ENCODE assay signal across 8 cellular contexts in the genomic region with DNA sequence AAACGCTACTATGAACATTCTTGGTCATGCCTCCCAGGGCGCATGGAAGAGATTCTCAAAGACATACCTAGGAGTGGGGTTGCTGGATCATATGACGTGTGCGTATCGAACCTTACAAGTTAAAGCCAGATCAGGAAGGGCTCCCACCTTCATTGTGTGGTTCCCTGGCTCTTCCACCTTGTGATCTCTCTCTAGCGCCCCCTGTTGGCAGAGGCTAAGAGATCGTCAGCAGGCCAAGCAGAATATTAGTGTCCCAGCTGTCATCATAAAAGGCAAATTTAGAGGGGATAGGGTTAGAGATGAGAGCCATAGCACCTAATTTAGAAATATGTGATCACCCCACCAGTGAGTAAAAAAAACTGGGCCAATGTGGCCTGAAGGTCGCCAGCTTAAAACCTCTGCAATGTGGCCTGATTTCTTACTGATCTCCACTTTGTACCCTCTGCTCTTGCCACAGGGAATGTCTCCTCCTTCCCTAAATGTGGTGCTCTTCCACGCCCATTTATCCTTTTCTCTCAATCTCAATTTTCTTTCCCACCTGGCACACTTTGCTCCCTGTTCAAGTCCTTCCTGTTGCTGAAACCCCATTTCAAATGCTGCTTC.
DNase-seq lines count a peak whose midpoint lies in the region; ATAC-seq lines count a peak whose summit lies in the region.

No MANE protein-coding gene starts in this region.

- H3K23ac ChIP-seq in mesendoderm (ENCODE audit: low read length): no peak overlapping the region

- no peak overlapping the region for H2BK15ac ChIP-seq in mesendoderm (replicated peaks; ENCODE audit: low read depth)

- H3K4me1 ChIP-seq in mesendoderm (ENCODE audit: control insufficient read depth, low read depth, low read length): no peaks in the 10 kb centered on the region

- no peaks in the 10 kb centered on the region for H3K36me3 ChIP-seq in mesendoderm (ENCODE audit: control insufficient read depth, insufficient read depth, low read length)

- H3K79me2 ChIP-seq in mesendoderm (ENCODE audit: control insufficient read depth, insufficient read depth, low read length): no peaks in the 10 kb centered on the region

- H3K56ac ChIP-seq in mesendoderm (ENCODE audit: low read length): no peak overlapping the region

- H3K4me3 ChIP-seq in mesendoderm (ENCODE audit: low read length): no peak overlapping the region

- H3K27ac ChIP-seq in mesendoderm (ENCODE audit: low read depth, low read length): no peak overlapping the region

- no peaks in the 10 kb centered on the region for H3K27me3 ChIP-seq in mesendoderm (ENCODE audit: insufficient read depth, low read length, poor library complexity)

- no peak overlapping the region for H2AK5ac ChIP-seq in mesendoderm (ENCODE audit: low read length)

- no CpG with 5 or more reads among the region's 9 CpGs for WGBS in mesendoderm (ENCODE audit: extremely low coverage, insufficient coverage, low lambda C conversion rate)

- no peak overlapping the region for H2BK5ac ChIP-seq in mesendoderm (ENCODE audit: low read length)

- no peak overlapping the region for H3K4ac ChIP-seq in mesendoderm (ENCODE audit: low read depth, low read length)

- H4K5ac ChIP-seq in mesendoderm (ENCODE audit: low read length): no peak overlapping the region

- no peak overlapping the region for H3K9ac ChIP-seq in mesendoderm (ENCODE audit: low read length)

- H4K8ac ChIP-seq in mesendoderm (ENCODE audit: low read depth, low read length): no peak overlapping the region

- no peak overlapping the region for H2BK120ac ChIP-seq in mesendoderm (ENCODE audit: low read depth, low read length)

- H3K79me1 ChIP-seq in mesendoderm (ENCODE audit: low read length): no peaks in the 10 kb centered on the region

- no peak overlapping the region for H3K4me2 ChIP-seq in mesendoderm (ENCODE audit: low read length)

- ATAC-seq in GM18868 (IDR thresholded peaks at IDR 0.05; ENCODE audit: unreplicated experiment): no peak

- DNase-seq in activated gamma-delta T cell treated with Interleukin-2 at 50 U/mL for 16 hours (peak; percentile 49), activated gamma-delta T cell (lab: John Stamatoyannopoulos, UW) (no peak), NCI-H2029 treated with DMSO at 0.1 percent for 48 hours (lab: John Stamatoyannopoulos, UW) (peak; percentile 45), mesendoderm (peak; percentile 80)
- DNase-seq in activated CD4-positive, alpha-beta T cell treated with anti-CD3 and anti-CD28 coated beads, Interleukin-2, amount 50 U/mL, for 4 hours: peak; percentile 22 to 44
- DNase-seq in effector CD8-positive, alpha-beta T cell (lab: John Stamatoyannopoulos, UW): peak; percentile 35
- DNase-seq in stimulated activated CD8-positive, alpha-beta memory T cell treated with anti-CD3 and anti-CD28 coated beads, Interleukin-7, amount 100 ng/mL, for 4 hours (ENCODE audit: low read depth in 2 of 2): peak; percentile 19 to 29

- no peak overlapping the region for H3K18ac ChIP-seq in mesendoderm (ENCODE audit: low read length)
